Comparison of ENCODE assay signal across 1 cellular context in the genomic region with DNA sequence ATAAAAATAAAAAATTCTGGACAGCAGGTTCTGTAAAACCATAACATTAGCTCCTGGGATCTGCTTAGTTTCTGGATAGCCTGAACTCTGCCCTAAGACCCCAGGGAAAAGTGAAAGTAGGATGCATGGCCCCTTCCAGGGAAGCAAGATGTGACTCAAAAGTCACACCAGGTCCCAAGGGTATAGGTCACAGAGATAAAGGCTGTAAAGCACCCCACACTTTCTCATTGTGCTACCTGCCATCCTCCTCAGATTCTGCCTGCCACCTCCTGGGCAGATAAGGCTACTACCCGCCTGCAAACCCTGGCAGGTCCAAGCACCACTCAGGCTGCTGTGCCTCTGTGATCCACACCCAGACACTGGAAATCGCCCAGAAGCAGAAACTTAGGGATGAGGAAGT.
A peak's percentile ranks its signal among the peaks of the same experiment; 100 is the strongest.
TF ChIP-seq lines count a peak whose summit lies in the region.

No MANE protein-coding gene starts in this region.

TF ChIP-seq in K562, 482 proteins besides CTCF, POLR2A, EP300 and RAD21:
- TF ChIP-seq, protein P1, sequence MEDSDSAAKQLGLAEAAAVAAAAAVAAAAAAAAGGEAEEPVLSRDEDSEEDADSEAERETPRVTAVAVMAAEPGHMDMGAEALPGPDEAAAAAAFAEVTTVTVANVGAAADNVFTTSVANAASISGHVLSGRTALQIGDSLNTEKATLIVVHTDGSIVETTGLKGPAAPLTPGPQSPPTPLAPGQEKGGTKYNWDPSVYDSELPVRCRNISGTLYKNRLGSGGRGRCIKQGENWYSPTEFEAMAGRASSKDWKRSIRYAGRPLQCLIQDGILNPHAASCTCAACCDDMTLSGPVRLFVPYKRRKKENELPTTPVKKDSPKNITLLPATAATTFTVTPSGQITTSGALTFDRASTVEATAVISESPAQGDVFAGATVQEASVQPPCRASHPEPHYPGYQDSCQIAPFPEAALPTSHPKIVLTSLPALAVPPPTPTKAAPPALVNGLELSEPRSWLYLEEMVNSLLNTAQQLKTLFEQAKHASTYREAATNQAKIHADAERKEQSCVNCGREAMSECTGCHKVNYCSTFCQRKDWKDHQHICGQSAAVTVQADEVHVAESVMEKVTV (CRISPR knock-in tag; IDR thresholded peaks at IDR 0.05), result peak; percentile 79
- TF ChIP-seq RBM15 (IDR thresholded peaks at IDR 0.05; ENCODE audit: insufficient read depth, low read length) (no peak), GTF2B (IDR thresholded peaks at IDR 0.05; ENCODE audit: extremely low read depth, insufficient read length) (no peak), NR2C2 (CRISPR knock-in tag; IDR thresholded peaks at IDR 0.05) (no peak), NR2C2 (tag; IDR thresholded peaks at IDR 0.05) (peak; percentile 91), NR2C1 (IDR thresholded peaks at IDR 0.05) (peak; percentile 69; the same call in 1 of the 2 replicates), NR2C1 (tag; IDR thresholded peaks at IDR 0.05) (peak; percentile 92), RCOR1 (IDR thresholded peaks at IDR 0.05; ENCODE audit: borderline replicate concordance in 1 of 2, low read depth in 2 of 2, low read length in 2 of 2) (0 out of 4 replicates have a peak, but pooled peaks of 1 of the 2 experiments have one; percentile 24), ZNF583 (CRISPR knock-in tag; IDR thresholded peaks at IDR 0.05) (no peak), PRPF4 (IDR thresholded peaks at IDR 0.05; ENCODE audit: insufficient read depth, low read depth, low read length, poor library complexity, severe bottlenecking) (no peak), STAG1 (CRISPR knock-in tag; IDR thresholded peaks at IDR 0.05; ENCODE audit: borderline replicate concordance) (peak; percentile 46; the same call in 1 of the 2 replicates), FOSL1 (tag; conservative IDR thresholded peaks at IDR 0.05) (peak; percentile 31; the same call in 1 of the 2 replicates), CTBP1 (IDR thresholded peaks at IDR 0.05; ENCODE audit: borderline replicate concordance) (peak; percentile 45; the same call in 1 of the 2 replicates), DPF2 (IDR thresholded peaks at IDR 0.05) (no peak), SMC3 (conservative IDR thresholded peaks at IDR 0.05; ENCODE audit: insufficient read depth, low read depth, low read length) (peak; percentile 72), MAZ (CRISPR knock-in tag; conservative IDR thresholded peaks at IDR 0.05 in 1 of 2, IDR thresholded peaks at IDR 0.05 in 1 of 2) (peak in 1 of 2 experiments; percentile 15; a peak in 1 of 4 replicates), RBM25 (IDR thresholded peaks at IDR 0.05; ENCODE audit: low read depth, low read length, severe bottlenecking) (no peak), ESRRA (IDR thresholded peaks at IDR 0.05; ENCODE audit: borderline replicate concordance, low read depth) (peak; percentile 40; the same call in 1 of the 2 replicates), ARID2 (IDR thresholded peaks at IDR 0.05) (peak; percentile 14; the same call in 1 of the 2 replicates)
TF ChIP-seq in K562: peak in this region for 11.
